8 cellular contexts compared by ENCODE assay signal in the genomic region with DNA sequence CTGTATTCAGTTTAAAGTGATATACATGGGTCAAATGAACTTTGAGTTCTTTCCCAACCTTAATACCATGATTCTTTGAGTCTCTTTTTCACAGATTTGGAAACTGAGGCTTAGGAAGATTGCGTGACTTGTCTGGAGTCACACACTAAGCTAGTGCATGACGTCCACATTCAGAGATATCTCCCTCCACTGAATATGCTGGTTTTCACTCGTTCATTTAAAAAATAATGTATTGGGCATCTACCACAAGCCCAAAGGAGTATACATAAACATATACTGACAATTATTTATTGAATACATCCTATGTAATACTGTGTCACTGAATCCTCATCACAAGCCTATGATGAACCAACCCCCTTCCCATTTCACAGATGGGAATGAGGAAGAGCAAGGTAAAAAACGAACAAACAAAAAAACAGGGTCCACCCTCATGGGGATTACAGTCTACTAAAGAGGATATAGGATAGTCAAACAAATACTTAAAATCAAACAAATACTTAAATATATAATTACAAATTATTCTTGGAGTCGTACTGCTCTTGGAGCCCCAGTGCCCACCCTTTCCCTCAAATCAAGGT. TPM values are rescaled to one million over a fixed set of nuclear protein-coding genes. Genes with fewer than 3 reads are reported as not detected.
DNase-seq lines count a peak whose midpoint lies in the region; ATAC-seq and TF ChIP-seq lines count a peak whose summit lies in the region.

No MANE protein-coding gene starts in this region.

- H3K27ac ChIP-seq in heart right ventricle = peak overlapping the region in 8 of 10 donors; percentile 80 to 99 (median 97)
- H3K27ac ChIP-seq in aorta (ENCODE audit: low read depth in 1 of 2, low read length in 2 of 2) = no peak overlapping the region

- CTCF ChIA-PET in MCF 10A (lab: Yijun Ruan, JAX) = interaction anchor here (0.5 to 5.2 kb wide), 7 partner anchors 12 to 349 kb away, joined by 3 to 37 read pairs (median 4); no protein-coding TSS in a partner anchor

- DNase-seq in heart right ventricle = no peak
- DNase-seq in left cardiac atrium = no peak
- DNase-seq in MCF 10A (ENCODE audit: unreplicated experiment) = no peak
- no peak for DNase-seq in aorta
- DNase-seq in mesenteric fat pad (ENCODE audit: low spot score) = no peak

- no peaks in the 10 kb centered on the region for H3K36me3 ChIP-seq in heart right ventricle
- no peaks in the 10 kb centered on the region for H3K36me3 ChIP-seq in mucosa of stomach (ENCODE audit: control insufficient read depth, insufficient read depth, low read length)
- no peaks in the 10 kb centered on the region for H3K36me3 ChIP-seq in aorta (ENCODE audit: control insufficient read depth in 1 of 2, insufficient read depth in 2 of 2, low read length in 1 of 2)

- BruUV-seq in MCF 10A (replicated peaks; lab: Mats Ljungman, UMichigan) = TSS peak; percentile 48

- 56 to 59% methylated on average over 5 of the region's 5 CpGs for WGBS in heart right ventricle, 2 donors
- WGBS in aorta, 2 donors = 54 to 59% methylated on average over 5 of the region's 5 CpGs

- H3K9me3 ChIP-seq in heart right ventricle = no peaks in the 10 kb centered on the region
- H3K9me3 ChIP-seq in mucosa of stomach (ENCODE audit: control insufficient read depth, low read length) = no peaks in the 10 kb centered on the region
- no peaks in the 10 kb centered on the region for H3K9me3 ChIP-seq in aorta (ENCODE audit: control insufficient read depth, low read length)

- H3K4me1 ChIP-seq in heart right ventricle (peaks cover 0 to 41% (median 29%) of the 10 kb centered on the region in 9 donors), mucosa of stomach (ENCODE audit: control insufficient read depth, insufficient read depth, low read length) (peaks cover 32% of the 10 kb centered on the region), aorta (ENCODE audit: control insufficient read depth in 1 of 2, insufficient read depth in 2 of 2, low read length in 2 of 2) (peaks cover 4% of the 10 kb centered on the region in 2 donors)

- POLR2A ChIA-PET in MCF 10A (lab: Yijun Ruan, JAX) = interaction anchor here (0.6 to 3.0 kb wide), 19 partner anchors 8 to 1411 kb away, joined by 3 to 23 read pairs (median 3); a partner anchor contains a TSS

- H3K4me1 Mint-ChIP-seq in MCF 10A (ENCODE audit: insufficient read depth, unreplicated experiment) = peaks cover 23% of the 10 kb centered on the region

- intact Hi-C loops in heart right ventricle (cut with DNase I) (loop anchor here in 1 of 10 donors (5.0 kb wide), 1 partner anchor 98 kb away; a partner anchor contains a TSS), left cardiac atrium (cut with DNase I) (no loop called here), MCF 10A (cut with micrococcal nuclease) (no loop called here), aorta (cut with DNase I) (no loop called here)

- ATAC-seq in heart right ventricle (peak in 1 of 8 donors; percentile 1), left cardiac atrium (no peak), aorta (ENCODE audit: low FRiP score) (peak; percentile 2), GM18861 (IDR thresholded peaks at IDR 0.05; ENCODE audit: unreplicated experiment) (no peak), GM18868 (IDR thresholded peaks at IDR 0.05; ENCODE audit: unreplicated experiment) (no peak)

- TF ChIP-seq CTCF in heart right ventricle (IDR thresholded peaks at IDR 0.05) (no peak), MCF 10A (IDR thresholded peaks at IDR 0.05; ENCODE audit: unreplicated experiment) (no peak)

- peaks cover 11% of the 10 kb centered on the region for H3K27me3 Mint-ChIP-seq in MCF 10A (ENCODE audit: insufficient read depth, unreplicated experiment)

- H3K27ac Mint-ChIP-seq in MCF 10A (ENCODE audit: low read depth, unreplicated experiment) = peak overlapping the region; percentile 99

- H3K9ac ChIP-seq in mucosa of stomach (ENCODE audit: low read length) = peak overlapping the region; percentile 98

- no peaks in the 10 kb centered on the region for H3K9me3 Mint-ChIP-seq in MCF 10A (ENCODE audit: unreplicated experiment)

- peaks cover 16% of the 10 kb centered on the region for H3K36me3 Mint-ChIP-seq in MCF 10A (ENCODE audit: insufficient read depth, unreplicated experiment)

- H3K4me3 ChIP-seq in heart right ventricle = peak overlapping the region in 9 of 10 donors; percentile 69 to 96 (median 79)
- H3K4me3 ChIP-seq in mucosa of stomach (ENCODE audit: low read length) = peak overlapping the region; percentile 94
- no peak overlapping the region for H3K4me3 ChIP-seq in aorta (ENCODE audit: low read length in 2 of 2)

- H3K4me3 Mint-ChIP-seq in MCF 10A (ENCODE audit: unreplicated experiment) = peak overlapping the region; percentile 76

- H3K27me3 ChIP-seq in heart right ventricle = no peaks in the 10 kb centered on the region
- H3K27me3 ChIP-seq in mucosa of stomach (ENCODE audit: control insufficient read depth, insufficient read depth, low read length) = no peaks in the 10 kb centered on the region
- H3K27me3 ChIP-seq in aorta (ENCODE audit: control insufficient read depth in 1 of 2, insufficient read depth in 2 of 2, low read length in 1 of 2) = no peaks in the 10 kb centered on the region

RNA-seq across cellular contexts. Expression of a gene that starts 0.6 kb away (rescaled TPM):
- 10 to 100 TPM; 27.9 to 36.0 (median 31.6) TPM for total RNA-seq in heart right ventricle
- polyA plus RNA-seq in heart right ventricle = 10 to 100 TPM; 19.2 to 21.1 TPM
- 10 to 100 TPM; 31.2 to 37.8 TPM for total RNA-seq in left cardiac atrium
- 50.6 and 52.3 TPM in 2 replicates for total RNA-seq in MCF 10A (2022)
- total RNA-seq in aorta = 10 to 100 TPM; 35.8 to 49.0 TPM
- polyA plus RNA-seq in aorta = 10 to 100 TPM in 1 of 2 donors, 1 to 10 TPM in 1; 8.1 to 19.7 TPM
- 40.6 TPM for total RNA-seq in mesenteric fat pad

RNA-seq across cellular contexts. Expression of a gene that starts 56.9 kb away (rescaled TPM):
- 10 to 100 TPM in 1 of 10 donors, 1 to 10 TPM in 9; 1.6 to 22.9 (median 3.0) TPM for total RNA-seq in heart right ventricle
- polyA plus RNA-seq in heart right ventricle = 1 to 10 TPM; 2.3 to 3.7 TPM
- total RNA-seq in left cardiac atrium = 10 to 100 TPM; 11.1 to 14.1 TPM
- total RNA-seq in MCF 10A (2022) = not detected in 2 replicates
- 10 to 100 TPM; 19.9 to 28.6 TPM for total RNA-seq in aorta
- 10 to 100 TPM in 1 of 2 donors, 1 to 10 TPM in 1; 4.0 to 20.7 TPM for polyA plus RNA-seq in aorta
- total RNA-seq in mesenteric fat pad = 35.1 TPM

Comparison
In these comparisons a context has a peak if more than half of its experiments do, and no peak if none do; other contexts are left out.
1. H3K27ac ChIP-seq: peak in heart right ventricle (8 of 10); none in aorta (0 of 2).
2. H3K4me3 ChIP-seq: peak in heart right ventricle (9 of 10) and mucosa of stomach (single experiment); none in aorta (0 of 2).